In the genomic region with DNA sequence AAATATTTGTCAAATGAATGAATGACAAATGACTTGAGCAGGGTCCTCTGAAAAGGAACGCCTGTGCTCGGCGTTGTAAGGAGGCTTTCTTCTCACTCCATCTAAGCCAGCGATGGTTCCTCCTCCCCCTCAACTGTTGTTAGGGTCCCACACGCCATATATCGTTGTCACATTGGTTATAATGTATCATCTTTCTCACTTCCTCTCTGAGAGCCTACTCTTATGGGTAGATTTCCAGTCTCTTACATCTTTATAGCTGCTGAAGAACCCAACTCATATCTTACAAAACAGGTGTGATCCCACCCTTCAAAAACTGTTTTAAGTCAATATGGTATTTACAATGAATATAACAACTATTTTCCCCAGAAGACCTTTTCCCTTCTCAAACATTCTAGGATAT, we compare ENCODE assay signal across 28 cellular contexts.
"Had no signal": no experiment of that assay in that cellular context is flagged by ENCODE, and none has a peak within 500 bp of the region (broad histone marks: within the 10 kb centered on the region; RNA-seq: fewer than 3 reads in every experiment).

No MANE protein-coding gene starts in this region.

- H3K9me3 ChIP-seq: gastrocnemius medialis, mucosa of descending colon, prostate gland, right atrium auricular region, stomach, tibial artery had no signal

- H3K4me3 Mint-ChIP-seq: effector memory CD8-positive, alpha-beta T cell; mesothelial cell of epicardium; naive B cell; natural killer cell treated with Interleukin-12 subunit alpha and Interleukin-12 subunit beta and Interleukin-15 and Interleukin-18, amount 100 ng/mL, for 72 hours; neural progenitor cell; type B pancreatic cell had no signal

- H3K27me3 Mint-ChIP-seq: type B pancreatic cell had no signal

- H3K9me3 Mint-ChIP-seq: effector memory CD8-positive, alpha-beta T cell; mesothelial cell of epicardium; natural killer cell treated with Interleukin-12 subunit alpha and Interleukin-12 subunit beta and Interleukin-15 and Interleukin-18, amount 100 ng/mL, for 72 hours; neural progenitor cell; type B pancreatic cell had no signal

- H3K4me1 ChIP-seq: gastrocnemius medialis, prostate gland had no signal

- H3K27ac ChIP-seq: epithelial cell of prostate, gastrocnemius medialis, neural progenitor cell, prostate gland, tibial artery had no signal

- H3K27me3 ChIP-seq: gastrocnemius medialis, neural progenitor cell, right atrium auricular region, stomach, tibial artery had no signal

- DNase-seq: cortex of kidney; effector memory CD8-positive, alpha-beta T cell; foreskin fibroblast; gastrocnemius medialis; head of caudate nucleus; kidney; mesenchymal stem cell; naive B cell; stimulated activated CD4-positive, alpha-beta T cell treated with anti-CD3 and anti-CD28 coated beads, Interleukin-12 subunit alpha, Interleukin-12 subunit beta, amount 100 ng/mL, for 4 hours; stimulated activated CD4-positive, alpha-beta T cell treated with anti-CD3 and anti-CD28 coated beads, Interleukin-1b, Interleukin-23, amount 100 ng/mL, for 48 hours; stimulated activated CD4-positive, alpha-beta T cell treated with anti-CD3 and anti-CD28 coated beads, Interleukin-4, amount 100 ng/mL, for 1 hour; stimulated activated CD8-positive, alpha-beta memory T cell treated with anti-CD3 and anti-CD28 coated beads, Interleukin-4, amount 100 ng/mL, for 48 hours; stimulated activated naive CD4-positive, alpha-beta T cell treated with Interleukin-2 at 50 U/mL for 16 hours; stomach; tibial artery had no signal

- H3K4me1 Mint-ChIP-seq: naive B cell had no signal

- H3K27ac Mint-ChIP-seq: effector memory CD8-positive, alpha-beta T cell; natural killer cell treated with Interleukin-12 subunit alpha and Interleukin-12 subunit beta and Interleukin-15 and Interleukin-18, amount 100 ng/mL, for 72 hours; neural progenitor cell; type B pancreatic cell had no signal

- ATAC-seq: effector memory CD8-positive, alpha-beta T cell; esophagus mucosa; gastrocnemius medialis; left lobe of liver; natural killer cell treated with Interleukin-12 subunit alpha and Interleukin-12 subunit beta and Interleukin-15 and Interleukin-18, amount 100 ng/mL, for 72 hours; sciatic nerve had no signal

- H3K36me3 Mint-ChIP-seq: naive B cell; natural killer cell treated with Interleukin-12 subunit alpha and Interleukin-12 subunit beta and Interleukin-15 and Interleukin-18, amount 100 ng/mL, for 72 hours had no signal

- H3K36me3 ChIP-seq: gastrocnemius medialis, neural progenitor cell, prostate gland, right atrium auricular region, stomach had no signal

- H3K4me3 ChIP-seq: gastrocnemius medialis, lung, mucosa of descending colon, neural progenitor cell, prostate gland, right atrium auricular region, smooth muscle cell, stomach, tibial artery had no signal
